ENCODE assay signal across 1 cellular context in the genomic region with DNA sequence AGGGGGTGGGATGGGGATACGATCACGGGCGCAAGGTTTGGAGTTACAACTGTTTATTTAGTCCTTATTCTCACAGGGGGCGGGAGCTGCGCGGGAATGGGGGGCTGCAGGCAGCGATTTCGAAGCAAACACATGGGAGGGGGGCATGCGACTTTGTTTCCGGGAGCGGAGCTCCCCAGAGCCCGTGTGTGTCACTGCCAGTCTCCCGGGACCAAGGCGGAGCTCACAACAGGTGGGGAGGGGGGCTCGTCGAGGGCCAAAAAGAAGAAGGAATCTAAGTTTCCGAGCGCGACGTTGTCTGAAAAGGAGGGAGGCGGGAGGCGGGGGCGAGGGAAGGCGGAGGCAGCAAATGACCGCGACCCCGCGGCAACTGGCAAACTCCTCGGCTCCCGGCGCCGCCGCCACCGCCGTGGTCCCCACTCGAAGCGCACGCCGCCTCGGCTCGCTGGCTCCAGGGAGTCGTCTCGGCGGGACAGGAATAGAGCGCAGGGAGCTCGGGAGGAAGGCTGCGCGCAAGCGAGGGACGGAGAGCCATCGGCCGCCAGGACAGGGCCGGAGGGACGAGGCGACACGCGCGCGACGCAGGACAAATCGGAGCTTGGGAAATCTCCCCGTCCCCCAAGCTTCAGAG.
TF ChIP-seq lines count a peak whose summit lies in the region.

No MANE protein-coding gene starts in this region.

TF ChIP-seq in HEK293, 187 proteins besides CTCF, POLR2A, EP300 and RAD21 (continued from another document):
- no peak for TF ChIP-seq ELK4 (IDR thresholded peaks at IDR 0.05; ENCODE audit: borderline replicate concordance, low read depth, low read length)
- 0 out of 2 replicates have a peak, but pooled peaks have one; percentile 25 for TF ChIP-seq ZSCAN5A (tag by site-specific recombination; IDR thresholded peaks at IDR 0.05)
